27 cellular contexts compared by ENCODE assay signal in genomic region chr14:29545714-29546113, GRCh38.
A peak's percentile ranks its signal among the peaks of the same experiment; 100 is the strongest.
DNase-seq lines count a peak whose midpoint lies in the region; ATAC-seq, FAIRE-seq and TF ChIP-seq lines count a peak whose summit lies in the region.
"Had no signal": no experiment of that assay in that cellular context is flagged by ENCODE, and none has a peak within 500 bp of the region (broad histone marks: within the 10 kb centered on the region; RNA-seq: fewer than 3 reads in every experiment).

No MANE protein-coding gene starts in this region.

- no peak overlapping the region for H3K27ac ChIP-seq in IMR-90 (ENCODE audit: insufficient read depth, low read length)
- H3K27ac ChIP-seq in right lobe of liver, result no peak overlapping the region
- no peak overlapping the region for H3K27ac ChIP-seq in right cardiac atrium (ENCODE audit: low read length)
- H3K27ac ChIP-seq: BLaER1 had no signal

- no peak for TF ChIP-seq RAD21 in IMR-90 (IDR thresholded peaks at IDR 0.05; ENCODE audit: low read length)

- H4K20me1 ChIP-seq in IMR-90 (ENCODE audit: insufficient read depth, low read length), result no peaks in the 10 kb centered on the region
- H4K20me1 ChIP-seq: BLaER1 had no signal

- H4K5ac ChIP-seq in IMR-90 (ENCODE audit: low read depth, low read length), result no peak overlapping the region

- no peak overlapping the region for H4K91ac ChIP-seq in IMR-90 (ENCODE audit: insufficient read depth, low read depth, low read length)

- in situ Hi-C loops in IMR-90 (cut with MboI; ENCODE audit: low sequenced_read_pairs), result no loop called here

- dilution Hi-C loops in IMR-90 (cut with HindIII; ENCODE audit: low sequenced_read_pairs, unreplicated experiment), result no loop called here

- no peak overlapping the region for H4K8ac ChIP-seq in IMR-90 (ENCODE audit: low read depth in 2 of 2, low read length in 2 of 2)

- POLR2A ChIA-PET in IMR-90 (lab: Charles Lee; ENCODE audit: unreplicated experiment), result interaction anchor here (0.6 kb wide), 2 partner anchors 576 to 778 kb away, joined by 3 to 5 read pairs; no protein-coding TSS in a partner anchor

- H2AK9ac ChIP-seq in IMR-90 (replicated peaks; ENCODE audit: low read depth, low read length, poor library complexity), result no peak overlapping the region

- H3K4me2 ChIP-seq in IMR-90 (ENCODE audit: low read depth, low read length), result no peak overlapping the region
- H3K4me2 ChIP-seq: BLaER1 had no signal

- CTCF ChIA-PET in IMR-90 (lab: Yijun Ruan, JAX), result interaction anchor here (1.1 to 1.2 kb wide), 2 partner anchors 669 to 738 kb away, joined by 4 read pairs; no protein-coding TSS in a partner anchor

- no peak overlapping the region for H3K9ac ChIP-seq in IMR-90 (ENCODE audit: low read depth, low read length)
- H3K9ac ChIP-seq: BLaER1 had no signal

- H2AFZ ChIP-seq in IMR-90 (replicated peaks; ENCODE audit: low read length, poor library complexity), result no peak overlapping the region

- H3K27me3 ChIP-seq in IMR-90 (ENCODE audit: control insufficient read depth, insufficient read depth, low read length) (peaks cover 4% of the 10 kb centered on the region; the same call in 1 of the 2 replicates), right lobe of liver (no peaks in the 10 kb centered on the region), right cardiac atrium (ENCODE audit: control insufficient read depth, insufficient read depth) (no peaks in the 10 kb centered on the region)
- H3K27me3 ChIP-seq: BE2C, BLaER1 had no signal

- H2BK120ac ChIP-seq in IMR-90 (ENCODE audit: low read depth, low read length), result no peak overlapping the region

- H3K4me1 ChIP-seq in IMR-90 (ENCODE audit: control insufficient read depth, insufficient read depth, low read length) (no peaks in the 10 kb centered on the region), right lobe of liver (no peaks in the 10 kb centered on the region), right cardiac atrium (ENCODE audit: control insufficient read depth, insufficient read depth, low read length) (no peaks in the 10 kb centered on the region)
- H3K4me1 ChIP-seq: BE2C, BLaER1 had no signal

- FAIRE-seq in HTR-8/SVneo (lab: Jason Lieb, UNC), result peak; percentile 13
- FAIRE-seq: A204.1, GM12878, GM12892 had no signal

- H3K14ac ChIP-seq in IMR-90 (replicated peaks; ENCODE audit: low read depth, low read length), result no peak overlapping the region

- H3K9me1 ChIP-seq in IMR-90 (ENCODE audit: insufficient read depth, low read length), result no peaks in the 10 kb centered on the region

- TF ChIP-seq CTCF in IMR-90 (conservative IDR thresholded peaks at IDR 0.05; ENCODE audit: low read depth, low read length), result no peak
- no peak for TF ChIP-seq CTCF in right lobe of liver (IDR thresholded peaks at IDR 0.05)

- H3K4me3 ChIP-seq in IMR-90 (ENCODE audit: insufficient read depth, low read depth, low read length) (no peak overlapping the region), right lobe of liver (no peak overlapping the region), right cardiac atrium (ENCODE audit: low read length) (no peak overlapping the region)
- H3K4me3 ChIP-seq: BLaER1, GM12878 had no signal

- H3K79me1 ChIP-seq in IMR-90 (ENCODE audit: low read depth in 1 of 2, low read length in 2 of 2), result no peaks in the 10 kb centered on the region

- BruUV-seq in IMR-90 (replicated peaks; lab: Mats Ljungman, UMichigan), result no TSS peak

- H2BK5ac ChIP-seq in IMR-90 (ENCODE audit: low read depth, low read length, poor library complexity, severe bottlenecking), result no peak overlapping the region

- no peak overlapping the region for H2BK20ac ChIP-seq in IMR-90 (ENCODE audit: low read depth, low read length)

- TF ChIP-seq POLR2A in IMR-90 (IDR thresholded peaks at IDR 0.05; ENCODE audit: low read depth, low read length) (no peak), right lobe of liver (IDR thresholded peaks at IDR 0.05) (no peak)

- H3K36me3 ChIP-seq in IMR-90 (ENCODE audit: control insufficient read depth, insufficient read depth, low read length) (no peaks in the 10 kb centered on the region), right lobe of liver (no peaks in the 10 kb centered on the region)
- H3K36me3 ChIP-seq: BE2C, BLaER1 had no signal

- WGBS in IMR-90 (ENCODE audit: extremely low coverage in 2 of 2, insufficient read length in 1 of 2), 2 experiments, result no CpG with 5 or more reads among the region's 2 CpGs
- WGBS in right lobe of liver (ENCODE audit: insufficient coverage, low coverage, low lambda C conversion rate, missing lambda C conversion rate), result 36% methylated on average over 2 of the region's 2 CpGs
- 85% methylated on average over 2 of the region's 2 CpGs for WGBS in right cardiac atrium

- DNase-seq in HTR-8/SVneo (ENCODE audit: insufficient read length, low spot score) (no peak), IMR-90 (peak; percentile 25), left kidney (ENCODE audit: low read depth, low spot score) (peak; percentile 7), right lobe of liver (no peak), NCI-H526 treated with DMSO at 0.1 percent for 48 hours (lab: John Stamatoyannopoulos, UW) (no peak), right cardiac atrium (no peak), NCI-H2081 (lab: John Stamatoyannopoulos, UW) (no peak)
- DNase-seq: 8988T; ACHN; BE2C; C1 segment of cervical spinal cord; CD4-positive, alpha-beta memory T cell; CD4-positive, CD25-positive, alpha-beta regulatory T cell; CD8-positive, alpha-beta memory T cell; COR-L47; DMS 273 treated with DMSO at 0.1 percent for 48 hours; DMS153; DMS53; DMS79; DND-41; EL; GDM1 had no signal

- H2BK15ac ChIP-seq in IMR-90 (ENCODE audit: low read depth, low read length), result no peak overlapping the region

- H3K23ac ChIP-seq in IMR-90 (ENCODE audit: low read depth, low read length), result no peak overlapping the region

- H3K9me3 ChIP-seq in IMR-90 (ENCODE audit: control insufficient read depth, insufficient read depth, low read length), result no peaks in the 10 kb centered on the region
- H3K9me3 ChIP-seq in right lobe of liver, result no peaks in the 10 kb centered on the region
- H3K9me3 ChIP-seq in right cardiac atrium (ENCODE audit: control insufficient read depth, low read length), result no peaks in the 10 kb centered on the region
- H3K9me3 ChIP-seq: BE2C, BLaER1 had no signal

- ATAC-seq in IMR-90 (ENCODE audit: low read depth) (peak; percentile 71), right lobe of liver (peak; percentile 56 to 87 (median 65)), right cardiac atrium (no peak), GM19035 (IDR thresholded peaks at IDR 0.05; ENCODE audit: unreplicated experiment) (no peak)
- ATAC-seq: GM12878 had no signal

- no peak overlapping the region for H3K4ac ChIP-seq in IMR-90 (ENCODE audit: low read depth, low read length)

- intact Hi-C loops in IMR-90 (cut with micrococcal nuclease), result loop anchor here (5.0 to 10.0 kb wide), 2 partner anchors 569 to 727 kb away; no protein-coding TSS in a partner anchor
- intact Hi-C loops in right lobe of liver (cut with DNase I), result loop anchor here (10.0 kb wide), 2 partner anchors 459 to 669 kb away; no protein-coding TSS in a partner anchor
- intact Hi-C loops in right cardiac atrium (cut with DNase I), result loop anchor here (2.0 to 5.0 kb wide), 3 partner anchors 457 to 462 kb away; no protein-coding TSS in a partner anchor

- no peak overlapping the region for H2AK5ac ChIP-seq in IMR-90 (ENCODE audit: low read depth, low read length)

- H3K18ac ChIP-seq in IMR-90 (ENCODE audit: low read depth, low read length), result no peak overlapping the region

- no peak overlapping the region for H3K56ac ChIP-seq in IMR-90 (ENCODE audit: extremely low read depth, insufficient read depth, low read length)

TF ChIP-seq in IMR-90, 13 proteins besides CTCF, POLR2A, EP300 and RAD21:
- TF ChIP-seq MAFK (IDR thresholded peaks at IDR 0.05; ENCODE audit: low read depth, low read length), result no peak
- TF ChIP-seq CEBPB (IDR thresholded peaks at IDR 0.05; ENCODE audit: low read depth, low read length), result no peak

Comparison
In these comparisons a context has a peak if more than half of its experiments do, and no peak if none do; other contexts are left out.
1. DNase-seq: peak in IMR-90 (single experiment) and left kidney (single experiment); none in HTR-8/SVneo (single experiment), right lobe of liver (0 of 3), NCI-H526 treated with DMSO at 0.1 percent for 48 hours (single experiment), right cardiac atrium (0 of 3) and NCI-H2081 (0 of 2).
2. ATAC-seq: peak in IMR-90 (single experiment) and right lobe of liver (4 of 4); none in right cardiac atrium (0 of 2) and GM19035 (single experiment).